ENCODE assay signal across 13 cellular contexts in genomic region chr2:161232571-161232970, GRCh38.
"Had no signal": no experiment of that assay in that cellular context is flagged by ENCODE, and none has a peak within 500 bp of the region (broad histone marks: within the 10 kb centered on the region; RNA-seq: fewer than 3 reads in every experiment).

No MANE protein-coding gene starts in this region.

- H3K27me3 ChIP-seq: ascending aorta had no signal

- ATAC-seq: lower lobe of right lung; naive thymus-derived CD8-positive, alpha-beta T cell; stimulated activated naive B cell treated with anti-CD40 and anti-IgM and Interleukin-4, amounts not matched to agents 10 μg/mL and 1 μg/mL and 100 μg/mL, for 72 hours had no signal

- H3K27ac ChIP-seq: ascending aorta, coronary artery, lower lobe of right lung had no signal

- DNase-seq: activated CD4-positive, alpha-beta T cell treated with anti-CD3 and anti-CD28 coated beads, Interleukin-2, amount 10 ng/mL, durations not matched to agents 7 days and 5 days; activated CD8-positive, alpha-beta memory T cell treated with anti-CD3 and anti-CD28 coated beads, Interleukin-2, amount 50 U/mL, for 4 hours; activated gamma-delta T cell; effector CD4-positive, alpha-beta T cell; hypothalamus; lower lobe of right lung; naive thymus-derived CD8-positive, alpha-beta T cell; nucleus accumbens; posterior cingulate gyrus; stimulated activated naive B cell treated with anti-CD40 and anti-IgM and Interleukin-4, amounts not matched to agents 10 μg/mL and 1 μg/mL and 100 μg/mL, for 72 hours; T-helper 9 cell had no signal

- H3K9me3 ChIP-seq: ascending aorta, lower lobe of right lung had no signal

- H3K4me3 ChIP-seq: ascending aorta, coronary artery, lower lobe of right lung had no signal
